Comparison of ENCODE assay signal across 18 cellular contexts in the genomic region with DNA sequence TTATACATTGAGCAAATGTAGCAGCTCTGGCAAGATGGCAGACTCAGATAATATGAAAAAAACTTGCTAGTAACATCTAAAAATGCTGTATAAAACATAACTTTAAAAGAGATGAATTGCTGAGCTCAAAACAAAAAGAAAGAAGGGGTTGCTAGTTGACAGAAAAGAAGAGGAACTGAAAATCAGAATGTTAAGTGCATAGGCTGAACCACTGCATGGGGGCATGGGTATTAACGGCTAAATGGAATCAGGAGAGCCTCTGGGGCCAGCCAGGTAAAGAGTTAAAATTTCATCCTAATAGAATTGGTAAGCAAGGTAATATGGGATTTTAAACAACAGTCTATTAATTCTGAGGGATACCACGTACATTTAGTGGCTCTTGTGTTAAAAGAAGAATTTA.
"Had no signal": no experiment of that assay in that cellular context is flagged by ENCODE, and none has a peak within 500 bp of the region (broad histone marks: within the 10 kb centered on the region; RNA-seq: fewer than 3 reads in every experiment).

No MANE protein-coding gene starts in this region.

- DNase-seq: effector CD4-positive, alpha-beta T cell; endodermal cell; erythroblast; foreskin keratinocyte; kidney; left cardiac atrium; left ventricle myocardium inferior; lower lobe of right lung; natural killer cell; posterior cingulate gyrus; spleen; stimulated activated CD4-positive, alpha-beta T cell treated with anti-CD3 and anti-CD28 coated beads, Interleukin-15, amount 100 ng/mL, for 24 hours; stimulated activated CD4-positive, alpha-beta T cell treated with anti-CD3 and anti-CD28 coated beads, Interleukin-1b, Interleukin-23, amount 100 ng/mL, for 48 hours; stimulated activated naive CD4-positive, alpha-beta T cell; stomach; substantia nigra; transverse colon had no signal

- ATAC-seq: foreskin keratinocyte, left cardiac atrium, lower lobe of right lung, natural killer cell, sciatic nerve had no signal
